Comparison of ENCODE assay signal across 18 cellular contexts in the genomic region with DNA sequence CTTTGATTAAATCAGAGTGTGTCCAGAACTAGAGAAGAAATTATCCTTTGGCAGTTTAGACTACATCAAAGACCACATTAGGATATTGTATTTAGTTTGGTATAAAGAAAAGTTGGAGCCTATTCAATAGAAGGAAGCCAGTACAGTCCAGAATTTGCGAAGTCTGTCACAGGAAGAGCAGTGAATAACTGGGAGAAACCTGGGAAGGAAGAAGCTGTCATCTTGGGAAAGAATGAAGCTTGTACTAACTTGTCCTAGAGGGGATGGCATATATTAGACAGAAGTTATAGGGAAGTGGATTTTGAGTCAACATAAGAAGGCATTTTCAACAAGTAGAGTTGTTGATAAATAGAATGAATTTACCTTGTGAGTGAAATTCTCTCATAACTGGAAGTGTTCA.
DNase-seq lines count a peak whose midpoint lies in the region; ATAC-seq, FAIRE-seq and TF ChIP-seq lines count a peak whose summit lies in the region.
"Had no signal": no experiment of that assay in that cellular context is flagged by ENCODE, and none has a peak within 500 bp of the region (broad histone marks: within the 10 kb centered on the region; RNA-seq: fewer than 3 reads in every experiment).

No MANE protein-coding gene starts in this region.

- POLR2A ChIA-PET in MCF 10A (lab: Yijun Ruan, JAX): interaction anchor here (0.6 kb wide), 2 partner anchors 14 to 847 kb away, joined by 3 to 4 read pairs; no protein-coding TSS in a partner anchor

- no peaks in the 10 kb centered on the region for H3K4me1 ChIP-seq in breast epithelium
- H3K4me1 ChIP-seq in foreskin keratinocyte: peaks cover 26% of the 10 kb centered on the region
- peaks cover 8% of the 10 kb centered on the region for H3K4me1 ChIP-seq in HAP-1

- no peaks in the 10 kb centered on the region for H3K27me3 Mint-ChIP-seq in MCF 10A (ENCODE audit: insufficient read depth, unreplicated experiment)
- peaks cover 3% of the 10 kb centered on the region for H3K27me3 Mint-ChIP-seq in activated naive CD8-positive, alpha-beta T cell treated with anti-CD3 and anti-CD28 coated beads for 36 hours

- no peak overlapping the region for H3K4me3 Mint-ChIP-seq in MCF 10A (ENCODE audit: unreplicated experiment)
- no peak overlapping the region for H3K4me3 Mint-ChIP-seq in activated naive CD8-positive, alpha-beta T cell treated with anti-CD3 and anti-CD28 coated beads for 36 hours
- H3K4me3 Mint-ChIP-seq: CD4-positive, CD25-positive, alpha-beta regulatory T cell; HFFc6 had no signal

- no peaks in the 10 kb centered on the region for H3K36me3 Mint-ChIP-seq in MCF 10A (ENCODE audit: insufficient read depth, unreplicated experiment)
- no peaks in the 10 kb centered on the region for H3K36me3 Mint-ChIP-seq in activated naive CD8-positive, alpha-beta T cell treated with anti-CD3 and anti-CD28 coated beads for 36 hours
- H3K36me3 Mint-ChIP-seq: CD4-positive, CD25-positive, alpha-beta regulatory T cell had no signal

- ATAC-seq in foreskin keratinocyte (peak; percentile 31), SK-N-SH treated with all-trans-retinoic acid at 6 μM for 48 hours (no peak)
- ATAC-seq: HepG2 had no signal

- DNase-seq in MCF 10A (ENCODE audit: unreplicated experiment): no peak
- DNase-seq in breast epithelium (ENCODE audit: low spot score in 2 of 2): no peak
- DNase-seq in bronchial epithelial cell (ENCODE audit: low read depth): peak; percentile 91
- peak; percentile 49 to 76 for DNase-seq in foreskin keratinocyte
- DNase-seq in HAP-1 (ENCODE audit: low spot score in 2 of 2): no peak
- no peak for DNase-seq in activated naive CD8-positive, alpha-beta T cell treated with anti-CD3 and anti-CD28 coated beads for 36 hours
- DNase-seq: ACHN; CD4-positive, CD25-positive, alpha-beta regulatory T cell; GF-D8; HCEC 1CT; HFFc6 had no signal

- no TSS peak for BruUV-seq in MCF 10A (replicated peaks; lab: Mats Ljungman, UMichigan)

- H3K4me3 ChIP-seq in breast epithelium (no peak overlapping the region), bronchial epithelial cell (ENCODE audit: low read depth, low read length) (no peak overlapping the region), HAP-1 (no peak overlapping the region)
- H3K4me3 ChIP-seq: BLaER1 treated with 17β-estradiol and CSF1 and Interleukin-3, amounts not matched to agents 10 nM and 100 nM had no signal

- no peaks in the 10 kb centered on the region for H3K9me3 Mint-ChIP-seq in MCF 10A (ENCODE audit: unreplicated experiment)
- no peaks in the 10 kb centered on the region for H3K9me3 Mint-ChIP-seq in activated naive CD8-positive, alpha-beta T cell treated with anti-CD3 and anti-CD28 coated beads for 36 hours
- H3K9me3 Mint-ChIP-seq: HFFc6 had no signal

- no peaks in the 10 kb centered on the region for H3K36me3 ChIP-seq in breast epithelium
- no peaks in the 10 kb centered on the region for H3K36me3 ChIP-seq in bronchial epithelial cell (ENCODE audit: control insufficient read depth, insufficient read depth, low read length)
- no peaks in the 10 kb centered on the region for H3K36me3 ChIP-seq in HAP-1 (replicated peaks)
- H3K36me3 ChIP-seq: BLaER1 treated with 17β-estradiol and CSF1 and Interleukin-3, amounts not matched to agents 10 nM and 100 nM had no signal

- H3K4me1 Mint-ChIP-seq in MCF 10A (ENCODE audit: insufficient read depth, unreplicated experiment): peaks cover 39% of the 10 kb centered on the region
- H3K4me1 Mint-ChIP-seq in activated naive CD8-positive, alpha-beta T cell treated with anti-CD3 and anti-CD28 coated beads for 36 hours: no peaks in the 10 kb centered on the region
- H3K4me1 Mint-ChIP-seq: CD4-positive, CD25-positive, alpha-beta regulatory T cell had no signal

- H3K27ac ChIP-seq in breast epithelium: no peak overlapping the region
- no peak overlapping the region for H3K27ac ChIP-seq in foreskin keratinocyte
- H3K27ac ChIP-seq: 22Rv1; BLaER1 treated with 17β-estradiol and CSF1 and Interleukin-3, amounts not matched to agents 10 nM and 100 nM had no signal

- TF ChIP-seq POLR2A in breast epithelium (IDR thresholded peaks at IDR 0.05): no peak

- no peaks in the 10 kb centered on the region for H3K9me3 ChIP-seq in breast epithelium
- no peaks in the 10 kb centered on the region for H3K9me3 ChIP-seq in HAP-1

- FAIRE-seq in bronchial epithelial cell (lab: Jason Lieb, UNC): no peak
- FAIRE-seq: GM19239, H1, HepG2, HTR-8/SVneo had no signal

- in situ Hi-C loops in HAP-1 (cut with MboI; ENCODE audit: low sequenced_read_pairs): loop anchor here (25.0 kb wide), 1 partner anchor 629 kb away; no protein-coding TSS in a partner anchor

- CTCF ChIA-PET in MCF 10A (lab: Yijun Ruan, JAX): interaction anchor here (0.7 to 1.4 kb wide), 2 partner anchors 549 to 617 kb away, joined by 4 to 5 read pairs; no protein-coding TSS in a partner anchor

- intact Hi-C loops in MCF 10A (cut with micrococcal nuclease) (no loop called here), breast epithelium (cut with DNase I; ENCODE audit: low total_unique reads) (no loop called here)

- peak overlapping the region; percentile 37 for H3K27ac Mint-ChIP-seq in MCF 10A (ENCODE audit: low read depth, unreplicated experiment)
- H3K27ac Mint-ChIP-seq in activated naive CD8-positive, alpha-beta T cell treated with anti-CD3 and anti-CD28 coated beads for 36 hours: no peak overlapping the region
- H3K27ac Mint-ChIP-seq: CD4-positive, CD25-positive, alpha-beta regulatory T cell; HFFc6 had no signal

- TF ChIP-seq CTCF in MCF 10A (IDR thresholded peaks at IDR 0.05; ENCODE audit: unreplicated experiment): no peak
- TF ChIP-seq CTCF in breast epithelium (IDR thresholded peaks at IDR 0.05): no peak
- no peak for TF ChIP-seq CTCF in bronchial epithelial cell (IDR thresholded peaks at IDR 0.05; ENCODE audit: insufficient read depth, low read length, severe bottlenecking)
- no peak for TF ChIP-seq CTCF in foreskin keratinocyte (conservative IDR thresholded peaks at IDR 0.05)

- H3K27me3 ChIP-seq in breast epithelium (no peaks in the 10 kb centered on the region), bronchial epithelial cell (ENCODE audit: control insufficient read depth, insufficient read depth, low read length) (no peaks in the 10 kb centered on the region), foreskin keratinocyte (no peaks in the 10 kb centered on the region), HAP-1 (ENCODE audit: low read depth) (no peaks in the 10 kb centered on the region)
- H3K27me3 ChIP-seq: BLaER1 treated with 17β-estradiol and CSF1 and Interleukin-3, amounts not matched to agents 10 nM and 100 nM had no signal

TF ChIP-seq in SK-N-SH treated with all-trans-retinoic acid at 6 μM for 48 hours, 23 proteins besides CTCF, POLR2A, EP300 and RAD21:
- no peak for TF ChIP-seq TCF4 (CRISPR knock-in tag; IDR thresholded peaks at IDR 0.05; ENCODE audit: borderline replicate concordance)
- TF ChIP-seq ZNF565 (CRISPR knock-in tag; conservative IDR thresholded peaks at IDR 0.05; ENCODE audit: low read depth): no peak
- no peak for TF ChIP-seq PPARA (CRISPR knock-in tag; IDR thresholded peaks at IDR 0.05; ENCODE audit: borderline replicate concordance)
- TF ChIP-seq, protein P1, sequence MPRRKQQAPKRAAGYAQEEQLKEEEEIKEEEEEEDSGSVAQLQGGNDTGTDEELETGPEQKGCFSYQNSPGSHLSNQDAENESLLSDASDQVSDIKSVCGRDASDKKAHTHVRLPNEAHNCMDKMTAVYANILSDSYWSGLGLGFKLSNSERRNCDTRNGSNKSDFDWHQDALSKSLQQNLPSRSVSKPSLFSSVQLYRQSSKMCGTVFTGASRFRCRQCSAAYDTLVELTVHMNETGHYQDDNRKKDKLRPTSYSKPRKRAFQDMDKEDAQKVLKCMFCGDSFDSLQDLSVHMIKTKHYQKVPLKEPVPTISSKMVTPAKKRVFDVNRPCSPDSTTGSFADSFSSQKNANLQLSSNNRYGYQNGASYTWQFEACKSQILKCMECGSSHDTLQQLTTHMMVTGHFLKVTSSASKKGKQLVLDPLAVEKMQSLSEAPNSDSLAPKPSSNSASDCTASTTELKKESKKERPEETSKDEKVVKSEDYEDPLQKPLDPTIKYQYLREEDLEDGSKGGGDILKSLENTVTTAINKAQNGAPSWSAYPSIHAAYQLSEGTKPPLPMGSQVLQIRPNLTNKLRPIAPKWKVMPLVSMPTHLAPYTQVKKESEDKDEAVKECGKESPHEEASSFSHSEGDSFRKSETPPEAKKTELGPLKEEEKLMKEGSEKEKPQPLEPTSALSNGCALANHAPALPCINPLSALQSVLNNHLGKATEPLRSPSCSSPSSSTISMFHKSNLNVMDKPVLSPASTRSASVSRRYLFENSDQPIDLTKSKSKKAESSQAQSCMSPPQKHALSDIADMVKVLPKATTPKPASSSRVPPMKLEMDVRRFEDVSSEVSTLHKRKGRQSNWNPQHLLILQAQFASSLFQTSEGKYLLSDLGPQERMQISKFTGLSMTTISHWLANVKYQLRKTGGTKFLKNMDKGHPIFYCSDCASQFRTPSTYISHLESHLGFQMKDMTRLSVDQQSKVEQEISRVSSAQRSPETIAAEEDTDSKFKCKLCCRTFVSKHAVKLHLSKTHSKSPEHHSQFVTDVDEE (CRISPR knock-in tag; IDR thresholded peaks at IDR 0.05): no peak
- TF ChIP-seq ARNTL (CRISPR knock-in tag; IDR thresholded peaks at IDR 0.05; ENCODE audit: borderline replicate concordance, low read depth): no peak
- no peak for TF ChIP-seq CREB5 (CRISPR knock-in tag; IDR thresholded peaks at IDR 0.05; ENCODE audit: low read depth)
- no peak for TF ChIP-seq ISL1 (CRISPR knock-in tag; IDR thresholded peaks at IDR 0.05)
- no peak for TF ChIP-seq ZFP3 (CRISPR knock-in tag; IDR thresholded peaks at IDR 0.05)

Comparison
In these comparisons a context has a peak if more than half of its experiments do, and no peak if none do; other contexts are left out.
1. DNase-seq: peak in bronchial epithelial cell (single experiment) and foreskin keratinocyte (2 of 2); none in MCF 10A (single experiment), breast epithelium (0 of 2), HAP-1 (0 of 2) and activated naive CD8-positive, alpha-beta T cell treated with anti-CD3 and anti-CD28 coated beads for 36 hours (single experiment).